1 cellular context compared by ENCODE assay signal in genomic region chr7:106059556-106059955, GRCh38.
TF ChIP-seq lines count a peak whose summit lies in the region.

No MANE protein-coding gene starts in this region.

TF ChIP-seq in IMR-90, 13 proteins besides CTCF, POLR2A, EP300 and RAD21 (continued from another document):
- no peak for TF ChIP-seq RFX5 (IDR thresholded peaks at IDR 0.05; ENCODE audit: low read depth, low read length)
- TF ChIP-seq MXI1 (IDR thresholded peaks at IDR 0.05; ENCODE audit: borderline replicate concordance, low read depth, low read length): no peak
- TF ChIP-seq MAZ (IDR thresholded peaks at IDR 0.05; ENCODE audit: borderline replicate concordance, low read depth, low read length): no peak
- no peak for TF ChIP-seq ELK1 (IDR thresholded peaks at IDR 0.05; ENCODE audit: borderline replicate concordance, low read depth, low read length)
- TF ChIP-seq CHD1 (IDR thresholded peaks at IDR 0.05; ENCODE audit: low read depth, low read length): no peak
- no peak for TF ChIP-seq SMC3 (IDR thresholded peaks at IDR 0.05; ENCODE audit: low read depth, low read length)
TF ChIP-seq in IMR-90: peak in this region for 0.
